In genomic region chr1:167077128-167077867, GRCh38 we compare ENCODE assay signal across 15 cellular contexts. TPM values are rescaled to one million over a fixed set of nuclear protein-coding genes. Genes with fewer than 3 reads are reported as not detected.
"Had no signal": no experiment of that assay in that cellular context is flagged by ENCODE, and none has a peak within 500 bp of the region (broad histone marks: within the 10 kb centered on the region; RNA-seq: fewer than 3 reads in every experiment).

No MANE protein-coding gene starts in this region.

- H3K27me3 ChIP-seq: testis, upper lobe of right lung had no signal

- H3K4me3 ChIP-seq: lung, testis, upper lobe of right lung had no signal

- H3K9me3 ChIP-seq: testis, upper lobe of right lung had no signal

- FAIRE-seq: TTC549 had no signal

- H3K4me1 ChIP-seq: testis, upper lobe of right lung had no signal

- H3K36me3 ChIP-seq: upper lobe of right lung had no signal

- DNase-seq: activated B cell treated with CpG ODN at 0.5 μM for 24 hours; activated CD4-positive, alpha-beta T cell treated with anti-CD3 and anti-CD28 coated beads, Interleukin-2, amount 10 ng/mL, durations not matched to agents 7 days and 5 days; activated naive CD4-positive, alpha-beta T cell treated with anti-CD3 and anti-CD28 coated beads, Interleukin-2, amount 50 U/mL, for 16 hours; hippocampal formation; left cardiac atrium; naive B cell; stimulated activated CD4-positive, alpha-beta T cell treated with anti-CD3 and anti-CD28 coated beads, Interleukin-4, amount 100 ng/mL, for 1 hour; stimulated activated CD8-positive, alpha-beta memory T cell treated with anti-CD3 and anti-CD28 coated beads, Interleukin-4, amount 100 ng/mL, for 48 hours; testis; upper lobe of right lung had no signal

RNA-seq across cellular contexts. Expression of gene GPA33, which starts 12.9 kb away (rescaled TPM):
- total RNA-seq: activated B cell treated with CpG ODN at 0.5 μM for 24 hours, pulmonary artery endothelial cell had no signal

RNA-seq across cellular contexts. Expression of gene STYXL2, which starts 16.6 kb away (rescaled TPM):
- total RNA-seq: activated B cell treated with CpG ODN at 0.5 μM for 24 hours; activated CD4-positive, alpha-beta T cell treated with anti-CD3 and anti-CD28 coated beads, Interleukin-2, amount 10 ng/mL, durations not matched to agents 7 days and 5 days; activated CD8-positive, alpha-beta memory T cell treated with anti-CD3 and anti-CD28 coated beads for 36 hours; activated T-helper 2 cell treated with anti-CD3 and anti-CD28 coated beads, Interferon-gamma antibody, Interleukin-2, Interleukin-4, amounts not matched to agents 10 μg/mL and 5 μg/mL and 100 μg/mL, durations not matched to agents 14 hours and 24 hours and 36 hours; pulmonary artery endothelial cell had no signal
